ENCODE assay signal across 12 cellular contexts in genomic region chr6:105587349-105588115, GRCh38.
A peak's percentile ranks its signal among the peaks of the same experiment; 100 is the strongest.
DNase-seq lines count a peak whose midpoint lies in the region; ATAC-seq and TF ChIP-seq lines count a peak whose summit lies in the region.
"Had no signal": no experiment of that assay in that cellular context is flagged by ENCODE, and none has a peak within 500 bp of the region (broad histone marks: within the 10 kb centered on the region; RNA-seq: fewer than 3 reads in every experiment).

No MANE protein-coding gene starts in this region.

- H3K4me3 ChIP-seq in dorsolateral prefrontal cortex = no peak overlapping the region
- H3K4me3 ChIP-seq: GM12878, thyroid gland had no signal

- no peaks in the 10 kb centered on the region for H3K27me3 ChIP-seq in dorsolateral prefrontal cortex
- H3K27me3 ChIP-seq: thyroid gland had no signal

- peak overlapping the region; percentile 62 for H3K4me3 Mint-ChIP-seq in T-helper 2 cell treated with Interferon-gamma antibody and Interleukin-4, amounts not matched to agents 5 μg/mL and 100 μg/mL, for 36 hours

- H3K9me3 Mint-ChIP-seq in T-helper 2 cell treated with Interferon-gamma antibody and Interleukin-4, amounts not matched to agents 5 μg/mL and 100 μg/mL, for 36 hours = no peaks in the 10 kb centered on the region

- ATAC-seq in GM21737 (IDR thresholded peaks at IDR 0.05; ENCODE audit: unreplicated experiment) (no peak), GM19395 (IDR thresholded peaks at IDR 0.05; ENCODE audit: unreplicated experiment) (no peak), HG03354 (IDR thresholded peaks at IDR 0.05; ENCODE audit: poor library complexity, severe bottlenecking, unreplicated experiment) (no peak)
- ATAC-seq: GM12878 had no signal

- no peak overlapping the region for H3K27ac ChIP-seq in dorsolateral prefrontal cortex
- H3K27ac ChIP-seq: thyroid gland had no signal

- H3K27me3 Mint-ChIP-seq in T-helper 2 cell treated with Interferon-gamma antibody and Interleukin-4, amounts not matched to agents 5 μg/mL and 100 μg/mL, for 36 hours (ENCODE audit: low read depth) = peaks cover 8% of the 10 kb centered on the region

- peak overlapping the region; percentile 67 for H3K27ac Mint-ChIP-seq in T-helper 2 cell treated with Interferon-gamma antibody and Interleukin-4, amounts not matched to agents 5 μg/mL and 100 μg/mL, for 36 hours

- DNase-seq in stimulated activated CD4-positive, alpha-beta T cell treated with anti-CD3 and anti-CD28 coated beads, Interleukin-4, amount 100 ng/mL, for 1 hour = peak; percentile 3
- no peak for DNase-seq in stimulated activated CD4-positive, alpha-beta T cell treated with anti-CD3 and anti-CD28 coated beads, Interleukin-15, amount 100 ng/mL, for 24 hours
- no peak for DNase-seq in T-helper 2 cell treated with Interferon-gamma antibody and Interleukin-4, amounts not matched to agents 5 μg/mL and 100 μg/mL, for 36 hours (ENCODE audit: low spot score)
- DNase-seq in dedifferentiated amniotic fluid mesenchymal stem cell (ENCODE audit: extremely low spot score) = peak; percentile 59
- DNase-seq in dorsolateral prefrontal cortex = no peak
- DNase-seq: BE2C; effector CD4-positive, alpha-beta T cell; thyroid gland had no signal

- intact Hi-C loops in dorsolateral prefrontal cortex (cut with DNase I) = no loop called here

- TF ChIP-seq CTCF in dorsolateral prefrontal cortex (IDR thresholded peaks at IDR 0.05 in 54 of 56, conservative IDR thresholded peaks at IDR 0.05 in 2 of 56; ENCODE audit: low read depth in 1 of 56, partially characterized antibody in 56 of 56) = no peak

- H3K4me1 Mint-ChIP-seq in T-helper 2 cell treated with Interferon-gamma antibody and Interleukin-4, amounts not matched to agents 5 μg/mL and 100 μg/mL, for 36 hours (ENCODE audit: low read depth) = peaks cover 41% of the 10 kb centered on the region

- peaks cover 3% of the 10 kb centered on the region for H3K36me3 Mint-ChIP-seq in T-helper 2 cell treated with Interferon-gamma antibody and Interleukin-4, amounts not matched to agents 5 μg/mL and 100 μg/mL, for 36 hours (ENCODE audit: low read depth)

Comparison
In these comparisons a context has a peak if more than half of its experiments do, and no peak if none do; other contexts are left out.
1. DNase-seq: peak in stimulated activated CD4-positive, alpha-beta T cell treated with anti-CD3 and anti-CD28 coated beads, Interleukin-4, amount 100 ng/mL, for 1 hour (single experiment) and dedifferentiated amniotic fluid mesenchymal stem cell (single experiment); none in stimulated activated CD4-positive, alpha-beta T cell treated with anti-CD3 and anti-CD28 coated beads, Interleukin-15, amount 100 ng/mL, for 24 hours (single experiment), T-helper 2 cell treated with Interferon-gamma antibody and Interleukin-4, amounts not matched to agents 5 μg/mL and 100 μg/mL, for 36 hours (single experiment) and dorsolateral prefrontal cortex (0 of 10).